ENCODE assay signal across 8 cellular contexts in genomic region chr15:65184305-65184943, GRCh38.
DNase-seq lines count a peak whose midpoint lies in the region; ATAC-seq and TF ChIP-seq lines count a peak whose summit lies in the region.

No MANE protein-coding gene starts in this region.

- H3K27ac ChIP-seq in SK-N-MC: peak overlapping the region; percentile 84

- H3K36me3 ChIP-seq in SK-N-MC (ENCODE audit: insufficient read depth, low read length): peaks cover 17% of the 10 kb centered on the region

- ATAC-seq in GM19023 (IDR thresholded peaks at IDR 0.05; ENCODE audit: unreplicated experiment) (peak; percentile 34), HG03460 (IDR thresholded peaks at IDR 0.05; ENCODE audit: unreplicated experiment) (peak; percentile 23), GM19463 (IDR thresholded peaks at IDR 0.05; ENCODE audit: unreplicated experiment) (no peak)

- H3K4me3 ChIP-seq in SK-N-MC (peak overlapping the region; percentile 91), retinal pigment epithelial cell (ENCODE audit: low read length) (peak overlapping the region; percentile 89)

- TF ChIP-seq CTCF in retinal pigment epithelial cell (conservative IDR thresholded peaks at IDR 0.05; ENCODE audit: low read depth, low read length): no peak

- H3K9ac ChIP-seq in SK-N-MC (ENCODE audit: insufficient read length): peak overlapping the region; percentile 94

- H3K9me3 ChIP-seq in SK-N-MC (ENCODE audit: low read depth, low read length): no peaks in the 10 kb centered on the region

- DNase-seq in AG08396 (ENCODE audit: low spot score): peak; percentile 59
- no peak for DNase-seq in SK-N-MC (ENCODE audit: low read depth, low spot score)
- peak in 34 of 58 donors; percentile 8 to 68 (median 48) for DNase-seq in anterior cingulate cortex (lab: John Stamatoyannopoulos, UW)
- peak in 33 of 51 donors; percentile 9 to 78 (median 43) for DNase-seq in hypothalamus (lab: John Stamatoyannopoulos, UW)
- DNase-seq in retinal pigment epithelial cell (ENCODE audit: low read depth): peak; percentile 12
